Comparison of ENCODE assay signal across 8 cellular contexts in the genomic region with DNA sequence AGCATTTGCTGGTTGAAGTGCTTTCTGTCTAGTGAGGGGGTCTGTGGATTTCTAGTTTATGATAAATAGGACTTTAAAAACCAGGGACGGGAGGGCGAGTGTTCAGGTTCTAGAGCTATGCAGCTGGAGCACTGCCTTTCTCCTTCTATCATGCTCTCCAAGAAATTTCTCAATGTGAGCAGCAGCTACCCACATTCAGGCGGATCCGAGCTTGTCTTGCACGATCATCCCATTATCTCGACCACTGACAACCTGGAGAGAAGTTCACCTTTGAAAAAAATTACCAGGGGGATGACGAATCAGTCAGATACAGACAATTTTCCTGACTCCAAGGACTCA. TPM values are rescaled to one million over a fixed set of nuclear protein-coding genes. Genes with fewer than 3 reads are reported as not detected.
DNase-seq lines count a peak whose midpoint lies in the region; TF ChIP-seq lines count a peak whose summit lies in the region.

TSS of gene TBR1 (plus strand) at position 4 of the 339 bp plus-strand sequence. CDS start at position 118, 114 bp downstream.

- H3K4ac ChIP-seq in neuronal stem cell (ENCODE audit: low read length): no peak within 1 kb of the TSS

- peak within 1 kb of the TSS; percentile 45 for H3K23ac ChIP-seq in neuronal stem cell (ENCODE audit: low read depth, low read length, poor library complexity)

- H2AFZ ChIP-seq in Karpas-422 (ENCODE audit: low read length) (no peak within 1 kb of the TSS), neuronal stem cell (ENCODE audit: low read length) (peak within 1 kb of the TSS; percentile 38)

- H3K4me1 ChIP-seq in Karpas-422 (ENCODE audit: low read length) (peaks cover 11% of the 10 kb centered on the region), neuronal stem cell (ENCODE audit: control insufficient read depth in 2 of 2, insufficient read depth in 1 of 2, low read depth in 1 of 2, low read length in 2 of 2) (peaks cover 6 to 14% of the 10 kb centered on the region in 2 donors), colonic mucosa (peaks cover 5% of the 10 kb centered on the region)

- H3K27me3 Mint-ChIP-seq in chondrocyte (ENCODE audit: low read depth): peaks cover 63% of the 10 kb centered on the region

- H3K18ac ChIP-seq in neuronal stem cell (ENCODE audit: low read length): peak within 1 kb of the TSS; percentile 9

- no peak within 1 kb of the TSS for H2BK15ac ChIP-seq in neuronal stem cell (ENCODE audit: low read length)

- peaks cover 5% of the 10 kb centered on the region; the same call in 1 of the 2 replicates for H3K36me3 ChIP-seq in Karpas-422 (ENCODE audit: insufficient read depth, low read length)
- H3K36me3 ChIP-seq in neuronal stem cell (replicated peaks in 1 of 2; ENCODE audit: control insufficient read depth in 2 of 2, insufficient read depth in 2 of 2, low read length in 2 of 2): peaks cover under 1 to 7% of the 10 kb centered on the region in 2 donors
- H3K36me3 ChIP-seq in colonic mucosa: no peaks in the 10 kb centered on the region

- H3K9me2 ChIP-seq in Karpas-422 (replicated peaks; ENCODE audit: insufficient read depth, low read length): no peaks in the 10 kb centered on the region

- H3K4me2 ChIP-seq in Karpas-422 (ENCODE audit: low read depth, low read length, poor library complexity, severe bottlenecking) (peak within 1 kb of the TSS; percentile 43), neuronal stem cell (ENCODE audit: insufficient read depth, low read length, poor library complexity, severe bottlenecking) (no peak within 1 kb of the TSS)

- peak within 1 kb of the TSS; percentile 64 for H3K4me3 Mint-ChIP-seq in chondrocyte (ENCODE audit: unreplicated experiment)

- H3K4me1 Mint-ChIP-seq in chondrocyte (ENCODE audit: low read depth): peaks cover 45% of the 10 kb centered on the region

- TF ChIP-seq CTCF in chondrocyte (IDR thresholded peaks at IDR 0.05) (no peak), colonic mucosa (IDR thresholded peaks at IDR 0.05) (no peak)

- H3K27me3 ChIP-seq in Karpas-422 (ENCODE audit: low read length): no peaks in the 10 kb centered on the region
- peaks cover 30 to 85% (median 80%) of the 10 kb centered on the region in 3 experiments for H3K27me3 ChIP-seq in neuronal stem cell (ENCODE audit: control insufficient read depth in 3 of 3, insufficient read depth in 3 of 3, low read depth in 1 of 3, low read length in 3 of 3)
- H3K27me3 ChIP-seq in colonic mucosa: peaks cover 74% of the 10 kb centered on the region

- H4K91ac ChIP-seq in neuronal stem cell (ENCODE audit: low read depth, low read length, poor library complexity): no peak within 1 kb of the TSS

- H2BK12ac ChIP-seq in neuronal stem cell (ENCODE audit: low read length): no peak within 1 kb of the TSS

- H3K9me3 Mint-ChIP-seq in chondrocyte (ENCODE audit: low read depth): no peaks in the 10 kb centered on the region

- no peak within 1 kb of the TSS for H3K9ac ChIP-seq in Karpas-422 (ENCODE audit: low read length)
- no peak within 1 kb of the TSS for H3K9ac ChIP-seq in neuronal stem cell (ENCODE audit: low read depth, low read length, poor library complexity)
- no peak within 1 kb of the TSS for H3K9ac ChIP-seq in colonic mucosa (ENCODE audit: low read depth in 2 of 2, low read length in 2 of 2)

- H2AK5ac ChIP-seq in neuronal stem cell (ENCODE audit: low read depth, low read length): no peak within 1 kb of the TSS

- no peak within 1 kb of the TSS for H3K14ac ChIP-seq in neuronal stem cell (ENCODE audit: low read length)

- no peak within 1 kb of the TSS for H4K8ac ChIP-seq in neuronal stem cell (ENCODE audit: low read depth, low read length)

- no peak within 1 kb of the TSS for H2BK5ac ChIP-seq in neuronal stem cell (ENCODE audit: low read length)

- no peaks in the 10 kb centered on the region for H3K79me2 ChIP-seq in Karpas-422 (ENCODE audit: low read length)

- no peaks in the 10 kb centered on the region for H4K20me1 ChIP-seq in Karpas-422 (ENCODE audit: insufficient read depth, low read depth, low read length)

- H3K79me1 ChIP-seq in neuronal stem cell (ENCODE audit: low read depth, low read length): no peaks in the 10 kb centered on the region

- H3K36me3 Mint-ChIP-seq in chondrocyte (ENCODE audit: low read depth): peaks cover 10% of the 10 kb centered on the region

- peak; percentile 82 for DNase-seq in DMS53 (lab: John Stamatoyannopoulos, UW)
- no peak for DNase-seq in Karpas-422
- DNase-seq in chondrocyte (ENCODE audit: low spot score): no peak
- DNase-seq in neuronal stem cell (ENCODE audit: low spot score): peak; percentile 31
- no peak for DNase-seq in colonic mucosa
- no peak for DNase-seq in activated effector memory CD4-positive, alpha-beta T cell treated with Interleukin-2 at 50 U/mL for 16 hours
- DNase-seq in UCSD-AML1 (lab: John Stamatoyannopoulos, UW; ENCODE audit: unreplicated experiment): no peak
- no peak for DNase-seq in cortex of kidney (lab: John Stamatoyannopoulos, UW)

- H2BK120ac ChIP-seq in neuronal stem cell (ENCODE audit: low read depth, low read length): no peak within 1 kb of the TSS

- no peak within 1 kb of the TSS for H3K27ac Mint-ChIP-seq in chondrocyte (ENCODE audit: unreplicated experiment)

- H3K4me3 ChIP-seq in Karpas-422 (ENCODE audit: low read length): no peak within 1 kb of the TSS; the same call in 1 of the 2 replicates
- peak within 1 kb of the TSS in 1 of 2 donors; percentile 14 for H3K4me3 ChIP-seq in neuronal stem cell (ENCODE audit: low read length in 2 of 2)
- no peak within 1 kb of the TSS for H3K4me3 ChIP-seq in colonic mucosa

- H3K27ac ChIP-seq in Karpas-422 (ENCODE audit: low read length): no peak within 1 kb of the TSS
- H3K27ac ChIP-seq in neuronal stem cell (replicated peaks; ENCODE audit: low read length): no peak within 1 kb of the TSS
- H3K27ac ChIP-seq in colonic mucosa: no peak within 1 kb of the TSS

- intact Hi-C loops in colonic mucosa (cut with DNase I): no loop called here

- H3K9me3 ChIP-seq in Karpas-422 (ENCODE audit: low read length): no peaks in the 10 kb centered on the region
- H3K9me3 ChIP-seq in neuronal stem cell (replicated peaks in 1 of 2; ENCODE audit: control insufficient read depth in 2 of 2, insufficient read depth in 1 of 2, low read depth in 1 of 2, low read length in 2 of 2): no peaks in the 10 kb centered on the region
- no peaks in the 10 kb centered on the region for H3K9me3 ChIP-seq in colonic mucosa

- WGBS in neuronal stem cell (ENCODE audit: extremely low coverage in 2 of 2, insufficient read length in 2 of 2, insufficient replicate concordance in 1 of 2), 2 donors: no CpG with 5 or more reads among the region's 7 CpGs

RNA-seq across cellular contexts. Expression of gene TBR1, which starts in this region (rescaled TPM):
- total RNA-seq in Karpas-422 (2014; rRNA removed; shearing (Covaris generic); ENCODE audit: low replicate concordance): 0.15 TPM in 1 of 2 replicates, not detected in the other
- total RNA-seq in chondrocyte: not detected in 3 replicates
- 0.01 TPM for polyA plus RNA-seq in neuronal stem cell (2013, experiment 1 of 2)
- 0.01 TPM for polyA plus RNA-seq in neuronal stem cell (2013, experiment 2 of 2)
- total RNA-seq in colonic mucosa: not detected

Comparison
In these comparisons a context has a peak if more than half of its experiments do, and no peak if none do; other contexts are left out.
1. DNase-seq: peak in DMS53 (single experiment) and neuronal stem cell (single experiment); none in Karpas-422 (single experiment), chondrocyte (single experiment), colonic mucosa (single experiment), activated effector memory CD4-positive, alpha-beta T cell treated with Interleukin-2 at 50 U/mL for 16 hours (single experiment), UCSD-AML1 (single experiment) and cortex of kidney (single experiment).